1 cellular context compared by ENCODE assay signal in genomic region chr9:115946530-115946929, GRCh38.
A peak's percentile ranks its signal among the peaks of the same experiment; 100 is the strongest.
TF ChIP-seq lines count a peak whose summit lies in the region.

No MANE protein-coding gene starts in this region.

TF ChIP-seq in HepG2, 621 proteins besides CTCF, POLR2A, EP300 and RAD21 (continued from another document and continues in another):
- peak; percentile 63 for TF ChIP-seq SOX13 (IDR thresholded peaks at IDR 0.05)
- peak in 1 of 2 experiments; percentile 96; a peak in 2 of 4 replicates for TF ChIP-seq SOX13 (CRISPR knock-in tag; conservative IDR thresholded peaks at IDR 0.05 in 1 of 2, IDR thresholded peaks at IDR 0.05 in 1 of 2)
- peak; percentile 71 for TF ChIP-seq BCL6 (CRISPR knock-in tag; IDR thresholded peaks at IDR 0.05)
- TF ChIP-seq TOE1 (CRISPR knock-in tag; IDR thresholded peaks at IDR 0.05), result no peak
- TF ChIP-seq ZBTB14 (CRISPR knock-in tag; IDR thresholded peaks at IDR 0.05), result no peak
- 0 out of 2 replicates have a peak, but pooled peaks have one; percentile 38 for TF ChIP-seq PITX1 (CRISPR knock-in tag; IDR thresholded peaks at IDR 0.05)
- peak; percentile 95 for TF ChIP-seq ARID5B (CRISPR knock-in tag; IDR thresholded peaks at IDR 0.05)
- TF ChIP-seq MLX (CRISPR knock-in tag; IDR thresholded peaks at IDR 0.05), result no peak
- no peak for TF ChIP-seq IKZF5 (CRISPR knock-in tag; IDR thresholded peaks at IDR 0.05)
- TF ChIP-seq CENPT (CRISPR knock-in tag; IDR thresholded peaks at IDR 0.05; ENCODE audit: low read depth), result no peak
- no peak for TF ChIP-seq HIVEP1 (CRISPR knock-in tag; IDR thresholded peaks at IDR 0.05)
- TF ChIP-seq SP5 (CRISPR knock-in tag; IDR thresholded peaks at IDR 0.05; ENCODE audit: borderline replicate concordance, low read depth), result peak; percentile 82
- TF ChIP-seq HOXA5 (CRISPR knock-in tag; IDR thresholded peaks at IDR 0.05), result no peak
- no peak for TF ChIP-seq ZNF543 (CRISPR knock-in tag; IDR thresholded peaks at IDR 0.05)
- no peak for TF ChIP-seq ZNF451 (CRISPR knock-in tag; IDR thresholded peaks at IDR 0.05)
- TF ChIP-seq PPARG (CRISPR knock-in tag; conservative IDR thresholded peaks at IDR 0.05), result no peak
- 0 out of 2 replicates have a peak, but pooled peaks have one; percentile 33 for TF ChIP-seq KAT8 (CRISPR knock-in tag; IDR thresholded peaks at IDR 0.05)
- TF ChIP-seq ZNF281 (CRISPR knock-in tag; IDR thresholded peaks at IDR 0.05; ENCODE audit: borderline replicate concordance), result peak; percentile 86
- no peak for TF ChIP-seq SOX6 (IDR thresholded peaks at IDR 0.05)
- peak; percentile 96 for TF ChIP-seq SOX6 (CRISPR knock-in tag; IDR thresholded peaks at IDR 0.05)
- no peak for TF ChIP-seq ZNF891 (CRISPR knock-in tag; IDR thresholded peaks at IDR 0.05)
- TF ChIP-seq STAG1 (CRISPR knock-in tag; IDR thresholded peaks at IDR 0.05), result no peak
- peak; percentile 50; the same call in 1 of the 2 replicates for TF ChIP-seq ELF3 (CRISPR knock-in tag; IDR thresholded peaks at IDR 0.05)
- no peak for TF ChIP-seq NR2F2 (IDR thresholded peaks at IDR 0.05; ENCODE audit: borderline replicate concordance, low read depth)
- TF ChIP-seq ZNF564 (CRISPR knock-in tag; IDR thresholded peaks at IDR 0.05), result no peak
- no peak for TF ChIP-seq FOXK2 (IDR thresholded peaks at IDR 0.05)
- no peak for TF ChIP-seq NCOA5 (CRISPR knock-in tag; IDR thresholded peaks at IDR 0.05)
- no peak for TF ChIP-seq GLMP (CRISPR knock-in tag; IDR thresholded peaks at IDR 0.05; ENCODE audit: borderline replicate concordance)
- TF ChIP-seq ZNF343 (CRISPR knock-in tag; IDR thresholded peaks at IDR 0.05), result no peak
- TF ChIP-seq THYN1 (CRISPR knock-in tag; IDR thresholded peaks at IDR 0.05; ENCODE audit: borderline replicate concordance, low read depth), result no peak
- no peak for TF ChIP-seq NKX3-1 (CRISPR knock-in tag; IDR thresholded peaks at IDR 0.05)
- TF ChIP-seq ZSCAN31 (CRISPR knock-in tag; IDR thresholded peaks at IDR 0.05; ENCODE audit: low read depth), result no peak
- no peak for TF ChIP-seq HBP1 (CRISPR knock-in tag; IDR thresholded peaks at IDR 0.05; ENCODE audit: low read depth)
- TF ChIP-seq ZNF546 (CRISPR knock-in tag; conservative IDR thresholded peaks at IDR 0.05), result no peak
- peak; percentile 25; the same call in 1 of the 2 replicates for TF ChIP-seq ZNF12 (CRISPR knock-in tag; IDR thresholded peaks at IDR 0.05)
- TF ChIP-seq SAP130 (CRISPR knock-in tag; IDR thresholded peaks at IDR 0.05; ENCODE audit: low read depth), result peak; percentile 62
- no peak for TF ChIP-seq ZNF337 (CRISPR knock-in tag; IDR thresholded peaks at IDR 0.05; ENCODE audit: borderline replicate concordance, low read depth)
- TF ChIP-seq TRAFD1 (CRISPR knock-in tag; IDR thresholded peaks at IDR 0.05; ENCODE audit: borderline replicate concordance), result no peak
- no peak for TF ChIP-seq ZFP82 (CRISPR knock-in tag; IDR thresholded peaks at IDR 0.05; ENCODE audit: borderline replicate concordance)
- TF ChIP-seq ZGPAT (CRISPR knock-in tag; IDR thresholded peaks at IDR 0.05), result peak; percentile 73
- TF ChIP-seq CBX5 (CRISPR knock-in tag; IDR thresholded peaks at IDR 0.05; ENCODE audit: borderline replicate concordance), result no peak
- peak in 1 of 2 experiments; percentile 84; a peak in 2 of 4 replicates for TF ChIP-seq ATF4 (CRISPR knock-in tag; IDR thresholded peaks at IDR 0.05)
- TF ChIP-seq ZSCAN21 (CRISPR knock-in tag; IDR thresholded peaks at IDR 0.05; ENCODE audit: borderline replicate concordance), result no peak
- no peak for TF ChIP-seq REL (CRISPR knock-in tag; conservative IDR thresholded peaks at IDR 0.05)
- no peak for TF ChIP-seq ZC3H13 (CRISPR knock-in tag; IDR thresholded peaks at IDR 0.05)
- peak; percentile 42; the same call in 1 of the 2 replicates for TF ChIP-seq PATZ1 (CRISPR knock-in tag; IDR thresholded peaks at IDR 0.05)
- no peak for TF ChIP-seq ZNF879 (CRISPR knock-in tag; IDR thresholded peaks at IDR 0.05)
- no peak for TF ChIP-seq CREM (IDR thresholded peaks at IDR 0.05)
- no peak for TF ChIP-seq CREM (CRISPR knock-in tag; IDR thresholded peaks at IDR 0.05)
